In genomic region chr5:143347698-143348344, GRCh38 we compare ENCODE assay signal across 1 cellular context.
TF ChIP-seq lines count a peak whose summit lies in the region.

No MANE protein-coding gene starts in this region.

TF ChIP-seq in GM23338, 12 proteins besides CTCF, POLR2A, EP300 and RAD21 (continued from another document):
- no peak for TF ChIP-seq ZNF462 (CRISPR knock-in tag; IDR thresholded peaks at IDR 0.05)
- no peak for TF ChIP-seq ZNF331 (CRISPR knock-in tag; IDR thresholded peaks at IDR 0.05; ENCODE audit: low read depth)
- no peak for TF ChIP-seq NANOG (IDR thresholded peaks at IDR 0.05; ENCODE audit: borderline replicate concordance)
